1 cellular context compared by ENCODE assay signal in the genomic region with DNA sequence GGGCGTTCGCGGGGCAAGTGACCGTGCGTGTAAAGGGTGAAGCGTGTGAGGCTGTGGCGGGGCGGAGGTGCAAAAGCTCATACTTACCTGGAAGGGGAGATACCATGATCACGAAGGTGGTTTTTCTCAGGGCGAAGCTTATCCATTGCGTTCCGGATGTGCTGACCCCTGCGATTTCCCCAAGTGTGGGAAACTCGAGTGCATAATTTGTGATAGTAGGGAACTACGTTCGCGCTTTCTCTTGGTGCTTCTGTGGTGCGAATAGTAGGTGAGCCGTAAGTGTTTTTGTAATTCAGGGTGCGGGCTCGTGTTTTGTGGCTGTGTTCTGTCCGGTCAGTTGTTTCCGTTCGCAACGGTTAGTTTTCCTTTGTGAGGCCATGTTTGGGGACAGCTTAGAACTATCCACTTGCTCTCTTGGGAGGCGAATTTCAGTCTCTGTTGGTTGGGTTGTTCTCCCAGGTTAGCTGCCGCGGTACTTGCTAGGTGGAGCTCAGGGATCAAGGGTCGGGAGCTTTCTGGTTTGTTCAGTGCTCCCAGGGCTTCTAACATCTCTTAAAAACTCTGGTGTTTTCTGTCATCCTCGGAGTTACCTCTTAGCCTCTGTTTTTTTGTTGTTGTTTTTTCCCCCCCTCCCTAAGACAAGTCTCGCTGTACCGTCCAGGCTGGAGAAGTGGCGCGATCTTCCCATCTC.
A peak's percentile ranks its signal among the peaks of the same experiment; 100 is the strongest.
TF ChIP-seq lines count a peak whose summit lies in the region.

No MANE protein-coding gene starts in this region.

TF ChIP-seq in WTC11, 78 proteins besides CTCF, POLR2A, EP300 and RAD21 (continued from another document and continues in another):
- TF ChIP-seq, protein P1, sequence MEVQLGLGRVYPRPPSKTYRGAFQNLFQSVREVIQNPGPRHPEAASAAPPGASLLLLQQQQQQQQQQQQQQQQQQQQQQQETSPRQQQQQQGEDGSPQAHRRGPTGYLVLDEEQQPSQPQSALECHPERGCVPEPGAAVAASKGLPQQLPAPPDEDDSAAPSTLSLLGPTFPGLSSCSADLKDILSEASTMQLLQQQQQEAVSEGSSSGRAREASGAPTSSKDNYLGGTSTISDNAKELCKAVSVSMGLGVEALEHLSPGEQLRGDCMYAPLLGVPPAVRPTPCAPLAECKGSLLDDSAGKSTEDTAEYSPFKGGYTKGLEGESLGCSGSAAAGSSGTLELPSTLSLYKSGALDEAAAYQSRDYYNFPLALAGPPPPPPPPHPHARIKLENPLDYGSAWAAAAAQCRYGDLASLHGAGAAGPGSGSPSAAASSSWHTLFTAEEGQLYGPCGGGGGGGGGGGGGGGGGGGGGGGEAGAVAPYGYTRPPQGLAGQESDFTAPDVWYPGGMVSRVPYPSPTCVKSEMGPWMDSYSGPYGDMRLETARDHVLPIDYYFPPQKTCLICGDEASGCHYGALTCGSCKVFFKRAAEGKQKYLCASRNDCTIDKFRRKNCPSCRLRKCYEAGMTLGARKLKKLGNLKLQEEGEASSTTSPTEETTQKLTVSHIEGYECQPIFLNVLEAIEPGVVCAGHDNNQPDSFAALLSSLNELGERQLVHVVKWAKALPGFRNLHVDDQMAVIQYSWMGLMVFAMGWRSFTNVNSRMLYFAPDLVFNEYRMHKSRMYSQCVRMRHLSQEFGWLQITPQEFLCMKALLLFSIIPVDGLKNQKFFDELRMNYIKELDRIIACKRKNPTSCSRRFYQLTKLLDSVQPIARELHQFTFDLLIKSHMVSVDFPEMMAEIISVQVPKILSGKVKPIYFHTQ (CRISPR knock-in tag; IDR thresholded peaks at IDR 0.05), result peak; percentile 100
- peak; percentile 95 for TF ChIP-seq TEAD1 (CRISPR knock-in tag; IDR thresholded peaks at IDR 0.05)
- peak; percentile 84; the same call in 1 of the 2 replicates for TF ChIP-seq OVOL2 (CRISPR knock-in tag; IDR thresholded peaks at IDR 0.05; ENCODE audit: borderline replicate concordance)
- peak; percentile 88; the same call in 1 of the 2 replicates for TF ChIP-seq TP53 (CRISPR knock-in tag; IDR thresholded peaks at IDR 0.05)
- 0 out of 2 replicates have a peak, but pooled peaks have one; percentile 55 for TF ChIP-seq IRF2 (CRISPR knock-in tag; IDR thresholded peaks at IDR 0.05; ENCODE audit: borderline replicate concordance, low read depth)
- peak; percentile 67; the same call in 1 of the 2 replicates for TF ChIP-seq JAZF1 (CRISPR knock-in tag; IDR thresholded peaks at IDR 0.05)
- TF ChIP-seq RORB (CRISPR knock-in tag; IDR thresholded peaks at IDR 0.05), result peak; percentile 93
- 0 out of 2 replicates have a peak, but pooled peaks have one; percentile 58 for TF ChIP-seq NR3C1 (CRISPR knock-in tag; conservative IDR thresholded peaks at IDR 0.05; ENCODE audit: low read depth)
- peak; percentile 91 for TF ChIP-seq ZBTB21 (CRISPR knock-in tag; IDR thresholded peaks at IDR 0.05; ENCODE audit: borderline replicate concordance)
- peak; percentile 86 for TF ChIP-seq MYBL2 (CRISPR knock-in tag; IDR thresholded peaks at IDR 0.05)
- peak; percentile 94 for TF ChIP-seq ETV6 (CRISPR knock-in tag; IDR thresholded peaks at IDR 0.05)
- peak; percentile 89 for TF ChIP-seq ESRRA (CRISPR knock-in tag; IDR thresholded peaks at IDR 0.05; ENCODE audit: borderline replicate concordance)
- peak; percentile 39; the same call in 1 of the 2 replicates for TF ChIP-seq NFYB (CRISPR knock-in tag; conservative IDR thresholded peaks at IDR 0.05; ENCODE audit: low read depth)
- peak; percentile 63; the same call in 1 of the 2 replicates for TF ChIP-seq E2F4 (CRISPR knock-in tag; IDR thresholded peaks at IDR 0.05; ENCODE audit: borderline replicate concordance, low read depth)
- peak; percentile 100 for TF ChIP-seq EMX1 (CRISPR knock-in tag; IDR thresholded peaks at IDR 0.05)
- TF ChIP-seq ATF2 (CRISPR knock-in tag; IDR thresholded peaks at IDR 0.05; ENCODE audit: borderline replicate concordance, low read depth), result peak; percentile 39; the same call in 1 of the 2 replicates
- TF ChIP-seq SMAD4 (CRISPR knock-in tag; IDR thresholded peaks at IDR 0.05), result peak; percentile 85; the same call in 1 of the 2 replicates
- TF ChIP-seq FOXP1 (CRISPR knock-in tag; IDR thresholded peaks at IDR 0.05; ENCODE audit: borderline replicate concordance), result peak; percentile 39; the same call in 1 of the 2 replicates
- peak; percentile 83; the same call in 1 of the 2 replicates for TF ChIP-seq JUN (CRISPR knock-in tag; IDR thresholded peaks at IDR 0.05)
- TF ChIP-seq, protein P2, sequence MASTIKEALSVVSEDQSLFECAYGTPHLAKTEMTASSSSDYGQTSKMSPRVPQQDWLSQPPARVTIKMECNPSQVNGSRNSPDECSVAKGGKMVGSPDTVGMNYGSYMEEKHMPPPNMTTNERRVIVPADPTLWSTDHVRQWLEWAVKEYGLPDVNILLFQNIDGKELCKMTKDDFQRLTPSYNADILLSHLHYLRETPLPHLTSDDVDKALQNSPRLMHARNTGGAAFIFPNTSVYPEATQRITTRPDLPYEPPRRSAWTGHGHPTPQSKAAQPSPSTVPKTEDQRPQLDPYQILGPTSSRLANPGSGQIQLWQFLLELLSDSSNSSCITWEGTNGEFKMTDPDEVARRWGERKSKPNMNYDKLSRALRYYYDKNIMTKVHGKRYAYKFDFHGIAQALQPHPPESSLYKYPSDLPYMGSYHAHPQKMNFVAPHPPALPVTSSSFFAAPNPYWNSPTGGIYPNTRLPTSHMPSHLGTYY (CRISPR knock-in tag; IDR thresholded peaks at IDR 0.05), result peak; percentile 100
- peak; percentile 100 for TF ChIP-seq ZNF671 (CRISPR knock-in tag; IDR thresholded peaks at IDR 0.05)
- peak; percentile 88 for TF ChIP-seq CREB1 (CRISPR knock-in tag; IDR thresholded peaks at IDR 0.05)
- TF ChIP-seq IRF1 (CRISPR knock-in tag; IDR thresholded peaks at IDR 0.05), result peak; percentile 82; the same call in 1 of the 2 replicates
- TF ChIP-seq ZNF138 (CRISPR knock-in tag; conservative IDR thresholded peaks at IDR 0.05), result 0 out of 2 replicates have a peak, but pooled peaks have one; percentile 44
- peak; percentile 92 for TF ChIP-seq ZNF232 (CRISPR knock-in tag; IDR thresholded peaks at IDR 0.05)
- peak; percentile 57; the same call in 1 of the 2 replicates for TF ChIP-seq MXD4 (CRISPR knock-in tag; IDR thresholded peaks at IDR 0.05; ENCODE audit: borderline replicate concordance)
- TF ChIP-seq ZNF532 (CRISPR knock-in tag; IDR thresholded peaks at IDR 0.05; ENCODE audit: borderline replicate concordance), result peak; percentile 100
- peak; percentile 51; the same call in 1 of the 2 replicates for TF ChIP-seq NR2C2 (CRISPR knock-in tag; IDR thresholded peaks at IDR 0.05)
- TF ChIP-seq TEAD4 (CRISPR knock-in tag; IDR thresholded peaks at IDR 0.05), result peak; percentile 85
- peak; percentile 84; the same call in 1 of the 2 replicates for TF ChIP-seq FOXK1 (CRISPR knock-in tag; IDR thresholded peaks at IDR 0.05)
- TF ChIP-seq, protein P3, sequence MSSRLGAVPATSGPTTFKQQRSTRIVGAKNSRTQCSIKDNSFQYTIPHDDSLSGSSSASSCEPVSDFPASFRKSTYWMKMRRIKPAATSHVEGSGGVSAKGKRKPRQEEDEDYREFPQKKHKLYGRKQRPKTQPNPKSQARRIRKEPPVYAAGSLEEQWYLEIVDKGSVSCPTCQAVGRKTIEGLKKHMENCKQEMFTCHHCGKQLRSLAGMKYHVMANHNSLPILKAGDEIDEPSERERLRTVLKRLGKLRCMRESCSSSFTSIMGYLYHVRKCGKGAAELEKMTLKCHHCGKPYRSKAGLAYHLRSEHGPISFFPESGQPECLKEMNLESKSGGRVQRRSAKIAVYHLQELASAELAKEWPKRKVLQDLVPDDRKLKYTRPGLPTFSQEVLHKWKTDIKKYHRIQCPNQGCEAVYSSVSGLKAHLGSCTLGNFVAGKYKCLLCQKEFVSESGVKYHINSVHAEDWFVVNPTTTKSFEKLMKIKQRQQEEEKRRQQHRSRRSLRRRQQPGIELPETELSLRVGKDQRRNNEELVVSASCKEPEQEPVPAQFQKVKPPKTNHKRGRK (CRISPR knock-in tag; IDR thresholded peaks at IDR 0.05; ENCODE audit: borderline replicate concordance), result 0 out of 2 replicates have a peak, but pooled peaks have one; percentile 43
- TF ChIP-seq NFATC4 (CRISPR knock-in tag; IDR thresholded peaks at IDR 0.05), result peak; percentile 100
- TF ChIP-seq FOXJ3 (CRISPR knock-in tag; IDR thresholded peaks at IDR 0.05; ENCODE audit: borderline replicate concordance), result peak; percentile 91
- TF ChIP-seq ZNF281 (CRISPR knock-in tag; IDR thresholded peaks at IDR 0.05), result peak; percentile 84; the same call in 1 of the 2 replicates
- peak; percentile 78; the same call in 1 of the 2 replicates for TF ChIP-seq CBFB (CRISPR knock-in tag; IDR thresholded peaks at IDR 0.05; ENCODE audit: low read depth)
- TF ChIP-seq GTF2I (CRISPR knock-in tag; conservative IDR thresholded peaks at IDR 0.05), result peak; percentile 49; the same call in 1 of the 2 replicates
- TF ChIP-seq ELF4 (CRISPR knock-in tag; IDR thresholded peaks at IDR 0.05; ENCODE audit: low read depth), result peak; percentile 39; the same call in 1 of the 2 replicates
- peak; percentile 88 for TF ChIP-seq NFE2L1 (CRISPR knock-in tag; IDR thresholded peaks at IDR 0.05)
- peak; percentile 64; the same call in 1 of the 2 replicates for TF ChIP-seq ZNF317 (CRISPR knock-in tag; IDR thresholded peaks at IDR 0.05; ENCODE audit: borderline replicate concordance, low read depth)
- TF ChIP-seq ATF1 (CRISPR knock-in tag; IDR thresholded peaks at IDR 0.05), result peak; percentile 90; the same call in 1 of the 2 replicates
- TF ChIP-seq CREM (CRISPR knock-in tag; IDR thresholded peaks at IDR 0.05), result peak; percentile 76
